8 cellular contexts compared by ENCODE assay signal in genomic region chr14:105061428-105062047, GRCh38. TPM values are rescaled to one million over a fixed set of nuclear protein-coding genes. Genes with fewer than 3 reads are reported as not detected.
DNase-seq lines count a peak whose midpoint lies in the region; ATAC-seq and TF ChIP-seq lines count a peak whose summit lies in the region.

No MANE protein-coding gene starts in this region.

- TF ChIP-seq POLR2A in erythroblast (IDR thresholded peaks at IDR 0.05; ENCODE audit: low read length), result no peak

- CTCF ChIA-PET in activated B cell treated with CpG ODN at 0.5 μM for 24 hours (lab: Charles Lee), result interaction anchor here (0.8 to 7.7 kb wide), 4 partner anchors 9 to 291 kb away, joined by 3 to 56 read pairs (median 4); no protein-coding TSS in a partner anchor

- no peaks in the 10 kb centered on the region for H3K27me3 Mint-ChIP-seq in activated B cell treated with CpG ODN at 0.5 μM for 24 hours

- peak overlapping the region; percentile 89 for H3K27ac Mint-ChIP-seq in activated B cell treated with CpG ODN at 0.5 μM for 24 hours

- H3K27ac ChIP-seq in foreskin keratinocyte, result no peak overlapping the region

- no peaks in the 10 kb centered on the region for H3K9me3 Mint-ChIP-seq in activated B cell treated with CpG ODN at 0.5 μM for 24 hours

- peaks cover 35% of the 10 kb centered on the region for H3K36me3 Mint-ChIP-seq in activated B cell treated with CpG ODN at 0.5 μM for 24 hours (ENCODE audit: low read depth)

- intact Hi-C loops in activated B cell treated with CpG ODN at 0.5 μM for 24 hours (cut with micrococcal nuclease), result loop anchor here (1.0 to 5.0 kb wide), 2 partner anchors 9 to 134 kb away; no protein-coding TSS in a partner anchor

- no peaks in the 10 kb centered on the region for H3K27me3 ChIP-seq in foreskin keratinocyte

- H3K4me1 ChIP-seq in foreskin keratinocyte, result no peaks in the 10 kb centered on the region

- peaks cover 75% of the 10 kb centered on the region for H3K4me1 Mint-ChIP-seq in activated B cell treated with CpG ODN at 0.5 μM for 24 hours

- ATAC-seq in GM19395 (IDR thresholded peaks at IDR 0.05; ENCODE audit: unreplicated experiment) (peak; percentile 41), activated B cell treated with CpG ODN at 0.5 μM for 24 hours (ENCODE audit: low read depth) (peak; percentile 19), foreskin keratinocyte (no peak)

- POLR2A ChIA-PET in activated B cell treated with CpG ODN at 0.5 μM for 24 hours (lab: Charles Lee), result interaction anchor here (0.6 to 3.1 kb wide), 13 partner anchors 10 to 360 kb away, joined by 3 to 26 read pairs (median 7); partner anchors contain the start of genes CDCA4, CLBA1 and PLD4

- TF ChIP-seq CTCF in activated B cell treated with CpG ODN at 0.5 μM for 24 hours (IDR thresholded peaks at IDR 0.05), result no peak
- no peak for TF ChIP-seq CTCF in foreskin keratinocyte (conservative IDR thresholded peaks at IDR 0.05)

- DNase-seq in activated B cell treated with CpG ODN at 0.5 μM for 24 hours, result peak; percentile 61
- DNase-seq in erythroblast (lab: John Stamatoyannopoulos, UW), result peak; percentile 36 to 45
- peak; percentile 49 for DNase-seq in stimulated activated CD8-positive, alpha-beta memory T cell treated with anti-CD3 and anti-CD28 coated beads, Interleukin-12 subunit alpha, Interleukin-12 subunit beta, amount 100 ng/mL, for 4 hours (ENCODE audit: low read depth)
- DNase-seq in ureter (ENCODE audit: low spot score), result no peak
- DNase-seq in NCI-H1105 (lab: John Stamatoyannopoulos, UW), result no peak
- DNase-seq in foreskin keratinocyte, result no peak
- no peak for DNase-seq in DMS153 treated with DMSO at 0.1 percent for 48 hours (lab: John Stamatoyannopoulos, UW; ENCODE audit: unreplicated experiment)

- H3K4me3 Mint-ChIP-seq in activated B cell treated with CpG ODN at 0.5 μM for 24 hours, result peak overlapping the region; percentile 90

RNA-seq across cellular contexts. Expression of gene GPR132, which starts 3.7 kb away (rescaled TPM):
- total RNA-seq in activated B cell treated with CpG ODN at 0.5 μM for 24 hours (43.4 and 48.5 TPM in 2 replicates), ureter (1.5 TPM), foreskin keratinocyte (not detected in 2 replicates)
- not detected in 2 replicates for polyA plus RNA-seq in foreskin keratinocyte

RNA-seq across cellular contexts. Expression of gene CDCA4, which starts 40.7 kb away (rescaled TPM):
- 11.7 and 13.6 TPM in 2 replicates for total RNA-seq in activated B cell treated with CpG ODN at 0.5 μM for 24 hours
- 8.1 TPM for total RNA-seq in ureter
- total RNA-seq in foreskin keratinocyte, result 74.1 and 81.5 TPM in 2 replicates
- 70.3 TPM in 2 replicates for polyA plus RNA-seq in foreskin keratinocyte

Comparison
In these comparisons a context has a peak if more than half of its experiments do, and no peak if none do; other contexts are left out.
1. DNase-seq: peak in activated B cell treated with CpG ODN at 0.5 μM for 24 hours (single experiment), erythroblast (2 of 2) and stimulated activated CD8-positive, alpha-beta memory T cell treated with anti-CD3 and anti-CD28 coated beads, Interleukin-12 subunit alpha, Interleukin-12 subunit beta, amount 100 ng/mL, for 4 hours (single experiment); none in ureter (single experiment), NCI-H1105 (single experiment), foreskin keratinocyte (0 of 2) and DMS153 treated with DMSO at 0.1 percent for 48 hours (single experiment).
2. RNA of gene GPR132, which starts 3.7 kb away (total RNA-seq): 43.4 to 48.5 TPM in activated B cell treated with CpG ODN at 0.5 μM for 24 hours; 1.5 TPM in ureter (single experiment) and not detected in foreskin keratinocyte; every median in the first group is over 10 times any median in the second.